Comparison of ENCODE assay signal across 14 cellular contexts in genomic region chr4:182578402-182578801, GRCh38.
A peak's percentile ranks its signal among the peaks of the same experiment; 100 is the strongest.
DNase-seq lines count a peak whose midpoint lies in the region; ATAC-seq and TF ChIP-seq lines count a peak whose summit lies in the region.
"Had no signal": no experiment of that assay in that cellular context is flagged by ENCODE, and none has a peak within 500 bp of the region (broad histone marks: within the 10 kb centered on the region; RNA-seq: fewer than 3 reads in every experiment).

No MANE protein-coding gene starts in this region.

- in situ Hi-C loops in Caki2 (cut with HindIII; ENCODE audit: low pct_unique_long_range_greater_than_20kb, low sequenced_read_pairs), result no loop called here

- TF ChIP-seq CTCF in choroid plexus epithelial cell (conservative IDR thresholded peaks at IDR 0.05; ENCODE audit: low read depth, low read length), result no peak

- no peak overlapping the region for H2BK120ac ChIP-seq in mesendoderm (ENCODE audit: low read depth, low read length)

- H3K4ac ChIP-seq in mesendoderm (ENCODE audit: low read depth, low read length), result no peak overlapping the region

- no peak for ATAC-seq in HG03521 (IDR thresholded peaks at IDR 0.05; ENCODE audit: unreplicated experiment)
- no peak for ATAC-seq in GM18858 (IDR thresholded peaks at IDR 0.05; ENCODE audit: unreplicated experiment)

- no peaks in the 10 kb centered on the region for H3K4me1 ChIP-seq in mesendoderm (ENCODE audit: control insufficient read depth, low read depth, low read length)

- H3K56ac ChIP-seq in mesendoderm (ENCODE audit: low read length), result no peak overlapping the region

- no peak overlapping the region for H2AK5ac ChIP-seq in mesendoderm (ENCODE audit: low read length)

- no peaks in the 10 kb centered on the region for H3K36me3 ChIP-seq in mesendoderm (ENCODE audit: control insufficient read depth, insufficient read depth, low read length)

- H3K18ac ChIP-seq in mesendoderm (ENCODE audit: low read length), result no peak overlapping the region

- H4K8ac ChIP-seq in mesendoderm (ENCODE audit: low read depth, low read length), result no peak overlapping the region

- no peaks in the 10 kb centered on the region for H3K79me1 ChIP-seq in mesendoderm (ENCODE audit: low read length)

- no peaks in the 10 kb centered on the region for H3K79me2 ChIP-seq in mesendoderm (ENCODE audit: control insufficient read depth, insufficient read depth, low read length)

- no peak overlapping the region for H3K4me2 ChIP-seq in mesendoderm (ENCODE audit: low read length)

- peak; percentile 82 for DNase-seq in Caki2 (ENCODE audit: low read depth)
- peak; percentile 62 for DNase-seq in LHCN-M2 (ENCODE audit: low read depth)
- peak; percentile 83 for DNase-seq in choroid plexus epithelial cell (ENCODE audit: low read depth)
- DNase-seq in mesendoderm, result peak; percentile 93
- no peak for DNase-seq in ureter (ENCODE audit: low spot score)
- DNase-seq in SK-N-DZ (ENCODE audit: low spot score), result no peak
- DNase-seq: activated T-cell treated with anti-CD3 and anti-CD28 coated beads, Interleukin-2, amount 50 U/mL, for 4 hours; DND-41; NCI-H1105; nephron progenitor cell; stimulated activated CD4-positive, alpha-beta T cell treated with anti-CD3 and anti-CD28 coated beads, Interleukin-1b, Interleukin-23, amount 100 ng/mL, for 48 hours had no signal

- no peak overlapping the region for H3K9ac ChIP-seq in mesendoderm (ENCODE audit: low read length)

- H3K27me3 ChIP-seq in mesendoderm (ENCODE audit: insufficient read depth, low read length, poor library complexity), result no peaks in the 10 kb centered on the region

- H3K4me3 ChIP-seq in choroid plexus epithelial cell (ENCODE audit: low read depth, low read length) (no peak overlapping the region), mesendoderm (ENCODE audit: low read length) (no peak overlapping the region)
- H3K4me3 ChIP-seq: coronary artery had no signal

- peak overlapping the region; percentile 46 for H2BK15ac ChIP-seq in mesendoderm (replicated peaks; ENCODE audit: low read depth)

- no peak overlapping the region for H3K27ac ChIP-seq in mesendoderm (ENCODE audit: low read depth, low read length)
- H3K27ac ChIP-seq: coronary artery had no signal

- H4K5ac ChIP-seq in mesendoderm (ENCODE audit: low read length), result no peak overlapping the region

- no peak overlapping the region for H3K23ac ChIP-seq in mesendoderm (ENCODE audit: low read length)

- H2BK5ac ChIP-seq in mesendoderm (ENCODE audit: low read length), result no peak overlapping the region

Comparison
In these comparisons a context has a peak if more than half of its experiments do, and no peak if none do; other contexts are left out.
1. DNase-seq: peak in Caki2 (single experiment), LHCN-M2 (single experiment), choroid plexus epithelial cell (single experiment) and mesendoderm (single experiment); none in ureter (single experiment) and SK-N-DZ (single experiment).